In the genomic region with DNA sequence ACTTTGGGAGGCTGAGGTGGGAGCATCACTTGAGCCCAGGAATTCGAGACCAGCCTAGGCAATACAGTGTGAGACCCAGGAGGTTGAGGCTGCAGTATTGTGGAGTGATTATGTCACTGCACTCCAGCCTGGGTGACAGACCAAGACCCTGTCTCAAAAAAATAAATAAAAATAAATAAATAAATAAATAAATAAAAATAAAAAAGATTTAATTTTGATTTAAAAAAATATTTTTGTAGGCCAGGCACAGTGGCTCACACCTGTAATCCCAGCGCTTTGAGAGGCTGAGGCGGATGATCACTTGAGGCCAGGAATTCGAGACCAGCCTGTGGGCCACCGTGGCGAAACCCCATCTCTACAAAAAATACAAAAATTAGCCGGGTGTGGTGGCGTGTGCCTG, we compare ENCODE assay signal across 6 cellular contexts.
DNase-seq lines count a peak whose midpoint lies in the region; ATAC-seq and TF ChIP-seq lines count a peak whose summit lies in the region.
"Not testable (repeated sequence)": the region's sequence is repeated elsewhere in the genome, so short reads cannot be mapped to it uniquely, and the experiment has no call there.

No MANE protein-coding gene starts in this region.

- not testable (repeated sequence) for H2AK9ac ChIP-seq in IMR-90 (replicated peaks; ENCODE audit: low read depth, low read length, poor library complexity)

- WGBS in GM23248 (ENCODE audit: low coverage in 1 of 2, low lambda C conversion rate in 2 of 2, missing lambda C conversion rate in 2 of 2), 2 experiments = 97 to 98% methylated on average over 8 of the region's 8 CpGs
- WGBS in IMR-90 (ENCODE audit: extremely low coverage in 2 of 2, insufficient read length in 1 of 2), 2 experiments = 92% methylated on average over 2 of the region's 8 CpGs; no CpG with 5 or more reads in 1 of the 2 experiments
- over 99% methylated on average over 8 of the region's 8 CpGs for WGBS in hepatocyte (ENCODE audit: low lambda C conversion rate, missing lambda C conversion rate)

- peak overlapping the region; percentile 14; the same call in 1 of the 2 replicates for H3K27ac ChIP-seq in GM23248
- H3K27ac ChIP-seq in IMR-90 (ENCODE audit: insufficient read depth, low read length) = peak overlapping the region; percentile 61; the same call in 1 of the 2 replicates
- H3K27ac ChIP-seq in brain microvascular endothelial cell = peak overlapping the region; percentile 84
- peak overlapping the region; percentile 13 for H3K27ac ChIP-seq in hepatocyte

- peak overlapping the region; percentile 69 for H2BK5ac ChIP-seq in IMR-90 (ENCODE audit: low read depth, low read length, poor library complexity, severe bottlenecking)

- H4K5ac ChIP-seq in IMR-90 (ENCODE audit: low read depth, low read length) = not testable (repeated sequence)

- H3K27me3 Mint-ChIP-seq in WTC11 (ENCODE audit: low read depth); nephron (ENCODE audit: low read depth): not testable (repeated sequence)

- dilution Hi-C loops in IMR-90 (cut with HindIII; ENCODE audit: low sequenced_read_pairs, unreplicated experiment) = not testable (repeated sequence)

- H3K23ac ChIP-seq in IMR-90 (ENCODE audit: low read depth, low read length) = peak overlapping the region; percentile 0; the same call in 1 of the 2 replicates

- not testable (repeated sequence) for H2AFZ ChIP-seq in GM23248; IMR-90 (replicated peaks; ENCODE audit: low read length, poor library complexity); hepatocyte

- not testable (repeated sequence) for H3K14ac ChIP-seq in IMR-90 (replicated peaks; ENCODE audit: low read depth, low read length)

- in situ Hi-C loops in GM23248 (cut with MboI); IMR-90 (cut with MboI; ENCODE audit: low sequenced_read_pairs); brain microvascular endothelial cell (cut with HindIII; ENCODE audit: low pct_ligation_motif_present, low sequenced_read_pairs): not testable (repeated sequence)

- H3K4me1 ChIP-seq in GM23248 (ENCODE audit: insufficient read depth); IMR-90 (ENCODE audit: control insufficient read depth, insufficient read depth, low read length); hepatocyte (ENCODE audit: insufficient read depth): not testable (repeated sequence)

- H3K79me1 ChIP-seq in IMR-90 (ENCODE audit: low read depth in 1 of 2, low read length in 2 of 2) = peaks cover 34 to 71% of the 10 kb centered on the region in 2 experiments

- BruUV-seq in IMR-90 (replicated peaks; lab: Mats Ljungman, UMichigan) = not testable (repeated sequence)

- TF ChIP-seq RAD21 in IMR-90 (IDR thresholded peaks at IDR 0.05; ENCODE audit: low read length) = not testable (repeated sequence)

- H3K9me3 Mint-ChIP-seq in WTC11, nephron: not testable (repeated sequence)

- not testable (repeated sequence) for H3K36me3 Mint-ChIP-seq in WTC11
- H3K36me3 Mint-ChIP-seq in nephron (ENCODE audit: low read depth) = peaks cover 18% of the 10 kb centered on the region

- not testable (repeated sequence) for H3K9me3 ChIP-seq in GM23248 (ENCODE audit: low read depth); IMR-90 (ENCODE audit: control insufficient read depth, insufficient read depth, low read length); hepatocyte (ENCODE audit: low read depth)

- not testable (repeated sequence) for TF ChIP-seq CTCF in IMR-90 (conservative IDR thresholded peaks at IDR 0.05; ENCODE audit: low read depth, low read length); WTC11 (IDR thresholded peaks at IDR 0.05); brain microvascular endothelial cell (IDR thresholded peaks at IDR 0.05; ENCODE audit: low read depth, low read length, missing control alignments); hepatocyte (IDR thresholded peaks at IDR 0.05; ENCODE audit: poor library complexity); nephron (IDR thresholded peaks at IDR 0.05; ENCODE audit: unreplicated experiment in 3 of 3)

- peak overlapping the region; percentile 47; the same call in 1 of the 2 replicates for H3K56ac ChIP-seq in IMR-90 (ENCODE audit: extremely low read depth, insufficient read depth, low read length)

- CTCF ChIA-PET in IMR-90 (lab: Yijun Ruan, JAX); WTC11 (lab: Charles Lee): not testable (repeated sequence)

- not testable (repeated sequence) for H3K4me3 ChIP-seq in GM23248; IMR-90 (ENCODE audit: insufficient read depth, low read depth, low read length); brain microvascular endothelial cell (ENCODE audit: low read depth, low read length); hepatocyte

- not testable (repeated sequence) for H3K9ac ChIP-seq in GM23248; IMR-90 (ENCODE audit: low read depth, low read length)

- H2AK5ac ChIP-seq in IMR-90 (ENCODE audit: low read depth, low read length) = not testable (repeated sequence)

- not testable (repeated sequence) for H3K18ac ChIP-seq in IMR-90 (ENCODE audit: low read depth, low read length)

- 0 out of 4 replicates have a peak overlapping the region, but pooled peaks of 1 of the 2 experiments have one; percentile 7 for H4K8ac ChIP-seq in IMR-90 (ENCODE audit: low read depth in 2 of 2, low read length in 2 of 2)

- POLR2A ChIA-PET in IMR-90 (lab: Charles Lee; ENCODE audit: unreplicated experiment); WTC11 (lab: Charles Lee): not testable (repeated sequence)

- H3K4ac ChIP-seq in IMR-90 (ENCODE audit: low read depth, low read length) = peak overlapping the region; percentile 64; the same call in 1 of the 2 replicates

- not testable (repeated sequence) for H3K36me3 ChIP-seq in GM23248 (ENCODE audit: low read depth); IMR-90 (ENCODE audit: control insufficient read depth, insufficient read depth, low read length); brain microvascular endothelial cell (replicated peaks); hepatocyte (replicated peaks; ENCODE audit: insufficient read depth, low read depth)

- peak; percentile 29; the same call in 1 of the 2 replicates for ATAC-seq in IMR-90 (ENCODE audit: low read depth)
- not testable (repeated sequence) for ATAC-seq in WTC11

- H3K79me2 ChIP-seq in GM23248 (ENCODE audit: insufficient read depth) = peaks cover 80% of the 10 kb centered on the region
- not testable (repeated sequence) for H3K79me2 ChIP-seq in hepatocyte

- not testable (repeated sequence) for DNase-seq in GM23248; IMR-90; WTC11 (ENCODE audit: low spot score); brain microvascular endothelial cell; hepatocyte (ENCODE audit: low spot score)

- not testable (repeated sequence) for H3K9me2 ChIP-seq in GM23248 (ENCODE audit: insufficient read depth); hepatocyte (replicated peaks; ENCODE audit: insufficient read depth)

- peak overlapping the region; percentile 39; the same call in 1 of the 2 replicates for H2BK20ac ChIP-seq in IMR-90 (ENCODE audit: low read depth, low read length)

- not testable (repeated sequence) for H3F3A ChIP-seq in GM23248 (ENCODE audit: insufficient read depth)

- not testable (repeated sequence) for H3K4me3 Mint-ChIP-seq in WTC11, nephron

- peaks cover 20% of the 10 kb centered on the region for H3K4me1 Mint-ChIP-seq in WTC11
- peaks cover 48% of the 10 kb centered on the region for H3K4me1 Mint-ChIP-seq in nephron

- intact Hi-C loops in IMR-90 (cut with micrococcal nuclease) = not testable (repeated sequence)

- TF ChIP-seq POLR2A in IMR-90 (IDR thresholded peaks at IDR 0.05; ENCODE audit: low read depth, low read length) = not testable (repeated sequence)

- H4K20me1 ChIP-seq in GM23248 (ENCODE audit: insufficient read depth); IMR-90 (ENCODE audit: insufficient read depth, low read length); hepatocyte (ENCODE audit: insufficient read depth, poor library complexity, severe bottlenecking): not testable (repeated sequence)

- H4K91ac ChIP-seq in IMR-90 (ENCODE audit: insufficient read depth, low read depth, low read length) = not testable (repeated sequence)

- H3K4me2 ChIP-seq in GM23248 (ENCODE audit: unreplicated experiment); hepatocyte: not testable (repeated sequence)
- peak overlapping the region; percentile 2; the same call in 1 of the 2 replicates for H3K4me2 ChIP-seq in IMR-90 (ENCODE audit: low read depth, low read length)

- not testable (repeated sequence) for H3K27ac Mint-ChIP-seq in WTC11
- H3K27ac Mint-ChIP-seq in nephron = peak overlapping the region in 2 of 3 experiments; percentile 51 to 85

- H2BK120ac ChIP-seq in IMR-90 (ENCODE audit: low read depth, low read length) = 0 out of 2 replicates have a peak overlapping the region, but pooled peaks have one; percentile 41

- H2BK15ac ChIP-seq in IMR-90 (ENCODE audit: low read depth, low read length) = not testable (repeated sequence)

- H3K9me1 ChIP-seq in IMR-90 (ENCODE audit: insufficient read depth, low read length) = not testable (repeated sequence)

- not testable (repeated sequence) for H3K27me3 ChIP-seq in GM23248 (replicated peaks; ENCODE audit: insufficient read depth); IMR-90 (ENCODE audit: control insufficient read depth, insufficient read depth, low read length); brain microvascular endothelial cell (replicated peaks); hepatocyte

TF ChIP-seq in WTC11, 78 proteins besides CTCF, POLR2A, EP300 and RAD21:
- TF ChIP-seq HMGA2 (CRISPR knock-in tag; IDR thresholded peaks at IDR 0.05) = peak; percentile 92

Comparison
In these comparisons a context has a peak if more than half of its experiments do, and no peak if none do; other contexts are left out.
1. H3K27ac ChIP-seq: peak in every context shown above with its lines; median percentile 84 in brain microvascular endothelial cell; 61 in IMR-90; 14 in GM23248; 13 in hepatocyte.